Comparison of ENCODE assay signal across 8 cellular contexts in genomic region chr21:45292399-45293213, GRCh38. TPM values are rescaled to one million over a fixed set of nuclear protein-coding genes. Genes with fewer than 3 reads are reported as not detected.
DNase-seq lines count a peak whose midpoint lies in the region; ATAC-seq and TF ChIP-seq lines count a peak whose summit lies in the region.

No MANE protein-coding gene starts in this region.

- H3K4me3 ChIP-seq in adipocyte (ENCODE audit: low read length), result no peak overlapping the region
- no peak overlapping the region for H3K4me3 ChIP-seq in prostate gland

- no peaks in the 10 kb centered on the region for H3K9me3 ChIP-seq in adipocyte (ENCODE audit: control insufficient read depth, low read length)
- H3K9me3 ChIP-seq in prostate gland, result no peaks in the 10 kb centered on the region

- ATAC-seq in HG03139 (IDR thresholded peaks at IDR 0.05; ENCODE audit: unreplicated experiment), result no peak

- intact Hi-C loops in cardiac septum (cut with DNase I), result loop anchor here (1.0 to 10.0 kb wide), 4 partner anchors 147 to 530 kb away; no protein-coding TSS in a partner anchor
- intact Hi-C loops in prostate gland (cut with DNase I), result loop anchor here (1.0 kb wide), 1 partner anchor 147 kb away; no protein-coding TSS in a partner anchor

- TF ChIP-seq POLR2A in prostate gland (IDR thresholded peaks at IDR 0.05), result no peak

- H3K36me3 ChIP-seq in adipocyte (ENCODE audit: control insufficient read depth, insufficient read depth, low read length, severe bottlenecking) (no peaks in the 10 kb centered on the region), prostate gland (no peaks in the 10 kb centered on the region)

- TF ChIP-seq CTCF in GM12874 (IDR thresholded peaks at IDR 0.05; ENCODE audit: insufficient read depth, low read depth, low read length) (peak; percentile 94), prostate gland (IDR thresholded peaks at IDR 0.05) (peak; percentile 86 to 99 (median 96))

- 11% methylated on average over 19 of the region's 24 CpGs for WGBS in prostate gland

- H3K4me1 ChIP-seq in adipocyte (ENCODE audit: control insufficient read depth, insufficient read depth, low read length) (peaks cover 46% of the 10 kb centered on the region), prostate gland (replicated peaks) (peaks cover 12% of the 10 kb centered on the region)

- peak overlapping the region; percentile 62 for H3K9ac ChIP-seq in adipocyte (ENCODE audit: low read length)

- peak overlapping the region; percentile 28 to 74 for H3K27ac ChIP-seq in prostate gland

- H3K27me3 ChIP-seq in adipocyte (replicated peaks; ENCODE audit: control insufficient read depth, insufficient read depth, low read length) (no peaks in the 10 kb centered on the region), prostate gland (replicated peaks; ENCODE audit: insufficient read depth) (peaks cover 2% of the 10 kb centered on the region)

- DNase-seq in NCI-H128 (lab: John Stamatoyannopoulos, UW; ENCODE audit: unreplicated experiment) (peak; percentile 22), T-helper 1 cell (peak; percentile 40 to 65 (median 61)), adipocyte (ENCODE audit: low read depth) (peak; percentile 95), cardiac septum (ENCODE audit: low spot score) (peak; percentile 93), prostate gland (ENCODE audit: low spot score) (peak; percentile 72), ureter (ENCODE audit: low spot score) (peak; percentile 87)

RNA-seq across cellular contexts. Expression of gene POFUT2, which starts 4.9 kb away (rescaled TPM):
- total RNA-seq in cardiac septum (20.1 TPM), prostate gland (10 to 100 TPM; 20.2 to 52.4 TPM), ureter (42.6 TPM)

Comparison
In these comparisons a context has a peak if more than half of its experiments do, and no peak if none do; other contexts are left out.
1. DNase-seq: peak in every context shown above with its lines; median percentile 95 in adipocyte; 93 in cardiac septum; 87 in ureter; 72 in prostate gland; 61 in T-helper 1 cell; 22 in NCI-H128.